Comparison of ENCODE assay signal across 22 cellular contexts in genomic region chrX:133376422-133376821, GRCh38. TPM values are rescaled to one million over a fixed set of nuclear protein-coding genes. Genes with fewer than 3 reads are reported as not detected.
DNase-seq lines count a peak whose midpoint lies in the region; ATAC-seq, FAIRE-seq and TF ChIP-seq lines count a peak whose summit lies in the region.
"Had no signal": no experiment of that assay in that cellular context is flagged by ENCODE, and none has a peak within 500 bp of the region (broad histone marks: within the 10 kb centered on the region; RNA-seq: fewer than 3 reads in every experiment).

No MANE protein-coding gene starts in this region.

- no peak overlapping the region for H3K23ac ChIP-seq in H1 (ENCODE audit: insufficient read length)

- no peak overlapping the region for H4K8ac ChIP-seq in H1 (ENCODE audit: extremely low read depth, insufficient read depth, low read length)

- no peak overlapping the region for H2AK5ac ChIP-seq in H1 (ENCODE audit: low read depth, low read length)

- peak overlapping the region; percentile 36 for H3K27ac ChIP-seq in HUES48 (ENCODE audit: low read depth, low read length)
- no peak overlapping the region for H3K27ac ChIP-seq in H1 (ENCODE audit: low read depth, low read length)
- H3K27ac ChIP-seq: A549, GM23248 had no signal

- FAIRE-seq in H1 (lab: Jason Lieb, UNC): no peak
- FAIRE-seq: A549, HepG2, K562 had no signal

- H3K27me3 ChIP-seq in HUES48 (ENCODE audit: control insufficient read depth, insufficient read depth, low read length) (no peaks in the 10 kb centered on the region), H1 (replicated peaks in 1 of 4; ENCODE audit: control insufficient read depth in 3 of 4, extremely low read depth in 1 of 4, insufficient read depth in 3 of 4, low read length in 3 of 4) (no peaks in the 10 kb centered on the region)
- H3K27me3 ChIP-seq: MG63 had no signal

- TF ChIP-seq RAD21 in H1 (IDR thresholded peaks at IDR 0.05 in 1 of 2, conservative IDR thresholded peaks at IDR 0.05 in 1 of 2; ENCODE audit: low read depth in 2 of 2, low read length in 2 of 2): no peak

- H3K27me3 Mint-ChIP-seq in nephron progenitor cell (ENCODE audit: low read depth, poor library complexity) (no peaks in the 10 kb centered on the region), type B pancreatic cell (no peaks in the 10 kb centered on the region)

- TF ChIP-seq CTCF in H1 (IDR thresholded peaks at IDR 0.05; ENCODE audit: control extremely low read depth in 1 of 3, insufficient read depth in 1 of 3, low read depth in 1 of 3, low read length in 3 of 3) (no peak), nephron progenitor cell (IDR thresholded peaks at IDR 0.05) (no peak), type B pancreatic cell (conservative IDR thresholded peaks at IDR 0.05) (no peak)

- TF ChIP-seq EP300 in H1 (IDR thresholded peaks at IDR 0.05; ENCODE audit: borderline replicate concordance in 1 of 2, low read depth in 2 of 2, low read length in 2 of 2): no peak

- no peak overlapping the region for H2BK12ac ChIP-seq in H1 (ENCODE audit: low read depth, low read length)

- no peak overlapping the region for H3K18ac ChIP-seq in H1 (ENCODE audit: extremely low read depth, low read length)

- no peaks in the 10 kb centered on the region for H3K9me3 ChIP-seq in HUES48 (ENCODE audit: control insufficient read depth, insufficient read depth, low read length)
- no peaks in the 10 kb centered on the region for H3K9me3 ChIP-seq in H1 (ENCODE audit: insufficient read depth in 2 of 2, low read depth in 1 of 2, low read length in 1 of 2)
- H3K9me3 ChIP-seq: A549, MG63 had no signal

- H3K36me3 ChIP-seq in HUES48 (ENCODE audit: control insufficient read depth, insufficient read depth, low read length) (peaks cover 61% of the 10 kb centered on the region), H1 (ENCODE audit: control insufficient read depth in 2 of 4, insufficient read depth in 4 of 4, low read length in 3 of 4) (peaks cover 0 to 7% (median 3%) of the 10 kb centered on the region in 4 experiments; a peak in 6 of 8 replicates)
- H3K36me3 ChIP-seq: MG63 had no signal

- H2BK5ac ChIP-seq in H1 (ENCODE audit: low read depth, low read length): no peak overlapping the region

- H3K23me2 ChIP-seq in H1 (ENCODE audit: low read depth, low read length): no peaks in the 10 kb centered on the region

- H3K4me2 ChIP-seq in H1 (ENCODE audit: insufficient read depth in 1 of 2, low read depth in 2 of 2, low read length in 2 of 2): peak overlapping the region; percentile 8 to 34; a peak in 1 of 4 replicates
- H3K4me2 ChIP-seq: A549 had no signal

- H3K79me2 ChIP-seq in H1 (ENCODE audit: control insufficient read depth in 1 of 2, insufficient read depth in 2 of 2, low read length in 2 of 2): peaks cover 7 to 98% of the 10 kb centered on the region in 2 experiments; a peak in 3 of 4 replicates

- no peak overlapping the region for H3K4me3 Mint-ChIP-seq in nephron progenitor cell
- peak overlapping the region; percentile 31 for H3K4me3 Mint-ChIP-seq in type B pancreatic cell
- H3K4me3 Mint-ChIP-seq: CD4-positive, CD25-positive, alpha-beta regulatory T cell had no signal

- H3K4me3 ChIP-seq in HUES48 (ENCODE audit: low read depth, low read length) (no peak overlapping the region), H1 (ENCODE audit: extremely low read depth in 1 of 4, insufficient read depth in 2 of 4, low read depth in 3 of 4, low read length in 4 of 4) (no peak overlapping the region)
- H3K4me3 ChIP-seq: A549, GM23248, K562, MG63 had no signal

- no peak overlapping the region for H3K56ac ChIP-seq in H1 (replicated peaks; ENCODE audit: insufficient read length, low read depth, low read length)

- H3K4me1 ChIP-seq in HUES48 (ENCODE audit: control insufficient read depth, insufficient read depth, low read length) (peaks cover 72% of the 10 kb centered on the region), H1 (replicated peaks in 1 of 4; ENCODE audit: control insufficient read depth in 3 of 4, insufficient read depth in 4 of 4, low read length in 3 of 4) (peaks cover 4 to 13% (median 7%) of the 10 kb centered on the region in 4 experiments)
- H3K4me1 ChIP-seq: A549 had no signal

- H3K9ac ChIP-seq in HUES48 (ENCODE audit: low read depth, low read length): no peak overlapping the region
- H3K9ac ChIP-seq in H1 (replicated peaks in 1 of 4; ENCODE audit: extremely low read depth in 1 of 4, low read depth in 3 of 4, low read length in 3 of 4): no peak overlapping the region
- H3K9ac ChIP-seq: GM23248 had no signal

- H3K27ac Mint-ChIP-seq in nephron progenitor cell (peak overlapping the region; percentile 78), type B pancreatic cell (no peak overlapping the region)
- H3K27ac Mint-ChIP-seq: CD4-positive, CD25-positive, alpha-beta regulatory T cell had no signal

- CTCF ChIA-PET in H1 (lab: Charles Lee; ENCODE audit: partially characterized antibody): interaction anchor here (0.6 to 1.0 kb wide), 3 partner anchors 14 to 294 kb away, joined by 3 to 4 read pairs (median 3); no protein-coding TSS in a partner anchor

- DNase-seq in H1 (ENCODE audit: low read depth in 1 of 2, low spot score in 2 of 2) (no peak), nephron progenitor cell (no peak), type B pancreatic cell (ENCODE audit: extremely low spot score, unreplicated experiment) (no peak), glomerular visceral epithelial cell (ENCODE audit: extremely low spot score) (no peak)
- DNase-seq: CD4-positive, CD25-positive, alpha-beta regulatory T cell; EL; GF-D8; GM23248; MG63; NCI-H1417; NCI-H1694 treated with DMSO at 0.1 percent for 48 hours; NCI-H2107; NCI-H446 treated with DMSO at 0.1 percent for 48 hours; NCI-H526 treated with DMSO at 0.1 percent for 48 hours had no signal

- H3K36me3 Mint-ChIP-seq in nephron progenitor cell (ENCODE audit: low read depth) (no peaks in the 10 kb centered on the region), type B pancreatic cell (no peaks in the 10 kb centered on the region)
- H3K36me3 Mint-ChIP-seq: CD4-positive, CD25-positive, alpha-beta regulatory T cell had no signal

- H4K91ac ChIP-seq in H1 (replicated peaks; ENCODE audit: insufficient read length, low read length): no peak overlapping the region

- H3K4me1 Mint-ChIP-seq in nephron progenitor cell (peaks cover 44% of the 10 kb centered on the region), type B pancreatic cell (ENCODE audit: unreplicated experiment) (peaks cover 51% of the 10 kb centered on the region)
- H3K4me1 Mint-ChIP-seq: CD4-positive, CD25-positive, alpha-beta regulatory T cell had no signal

- POLR2A ChIA-PET in H1 (lab: Charles Lee; ENCODE audit: partially characterized antibody): interaction anchor here (0.6 kb wide), 1 partner anchor 37 kb away, joined by 3 read pairs; no protein-coding TSS in a partner anchor

- H2AFZ ChIP-seq in H1 (ENCODE audit: low read length): no peak overlapping the region
- H2AFZ ChIP-seq: GM23248 had no signal

- H4K5ac ChIP-seq in H1 (ENCODE audit: insufficient read length, low read depth, low read length): no peak overlapping the region

- TF ChIP-seq POLR2A in H1 (IDR thresholded peaks at IDR 0.05; ENCODE audit: control extremely low read depth in 1 of 2, low read depth in 2 of 2, low read length in 2 of 2): no peak

- H4K20me1 ChIP-seq in H1 (replicated peaks in 1 of 2; ENCODE audit: control insufficient read depth in 1 of 2, insufficient read depth in 2 of 2, low read length in 2 of 2): peaks cover 11 to 12% of the 10 kb centered on the region in 2 experiments

- no peak overlapping the region for H2BK15ac ChIP-seq in H1 (ENCODE audit: low read length)

- no peak for ATAC-seq in GM18868 (IDR thresholded peaks at IDR 0.05; ENCODE audit: unreplicated experiment)
- no peak for ATAC-seq in GM19324 (IDR thresholded peaks at IDR 0.05; ENCODE audit: low FRiP score, unreplicated experiment)
- ATAC-seq: A549, HCT116, HepG2, K562 had no signal

- no peaks in the 10 kb centered on the region for H3K9me3 Mint-ChIP-seq in nephron progenitor cell
- no peaks in the 10 kb centered on the region for H3K9me3 Mint-ChIP-seq in type B pancreatic cell
- H3K9me3 Mint-ChIP-seq: CD4-positive, CD25-positive, alpha-beta regulatory T cell had no signal

- H3K14ac ChIP-seq in H1 (ENCODE audit: insufficient read length): no peak overlapping the region

- no peaks in the 10 kb centered on the region for H3K79me1 ChIP-seq in H1 (ENCODE audit: low read depth, low read length)

- 90% methylated on average over 3 of the region's 3 CpGs; no CpG with 5 or more reads in 1 of the 2 experiments for WGBS in H1 (ENCODE audit: extremely low coverage in 1 of 2, insufficient coverage in 1 of 2, insufficient read length in 1 of 2, insufficient replicate concordance in 2 of 2, low coverage in 1 of 2, low lambda C conversion rate in 2 of 2, missing lambda C conversion rate in 1 of 2), 2 experiments

- no peak overlapping the region for H2BK120ac ChIP-seq in H1 (replicated peaks; ENCODE audit: low read depth, low read length)

- no peak overlapping the region for H2BK20ac ChIP-seq in H1 (ENCODE audit: low read length)

- no peak overlapping the region for H3K4ac ChIP-seq in H1 (replicated peaks; ENCODE audit: insufficient read length, low read depth, low read length)

TF ChIP-seq in H1, 55 proteins besides CTCF, POLR2A, EP300 and RAD21 (continues in another document):
- no peak for TF ChIP-seq SAP30 (IDR thresholded peaks at IDR 0.05; ENCODE audit: insufficient read depth, insufficient replicate concordance, low read length)
- no peak for TF ChIP-seq MAX (IDR thresholded peaks at IDR 0.05)
- no peak for TF ChIP-seq BRCA1 (IDR thresholded peaks at IDR 0.05; ENCODE audit: low read depth, low read length)
- no peak for TF ChIP-seq EGR1 (IDR thresholded peaks at IDR 0.05; ENCODE audit: borderline replicate concordance, low read depth, low read length)
- TF ChIP-seq GTF2F1 (IDR thresholded peaks at IDR 0.05; ENCODE audit: borderline replicate concordance, low read depth, low read length): no peak
- TF ChIP-seq CTBP2 (IDR thresholded peaks at IDR 0.05; ENCODE audit: borderline replicate concordance, insufficient read depth, insufficient read length, low read length): no peak
- no peak for TF ChIP-seq PHF8 (conservative IDR thresholded peaks at IDR 0.05; ENCODE audit: low read depth, low read length)

RNA-seq across cellular contexts. Expression of gene GPC4, which starts 38.9 kb away (rescaled TPM):
- total RNA-seq in H1 (2021; fragmentation: NEBNext Ultra II Directional; extraction: Animal tissue kit (Norgen Biotek cat#: 25700)): 225 and 230 TPM in 2 replicates
- polyA plus RNA-seq in H1 (2011; rRNA removed): 46.8 and 52.0 TPM in 2 replicates
- 48.3 TPM for polyA plus RNA-seq in H1 (2011; cell fraction: cytosol; rRNA removed)
- 47.3 TPM for polyA plus RNA-seq in H1 (2011; cell fraction: nucleus; rRNA removed)
- polyA plus RNA-seq in H1 (2012, experiment 1 of 2): 125 to 163 TPM (median 149 TPM) in 4 replicates
- 62.4 TPM for polyA plus RNA-seq in H1 (2012, experiment 2 of 2)
- polyA plus RNA-seq in H1 (2013, experiment 1 of 2): 226 TPM
- polyA plus RNA-seq in H1 (2013, experiment 2 of 2): 230 TPM
- 72.3 and 79.2 TPM in 2 replicates for polyA minus RNA-seq in H1 (2011; rRNA and poly(A)+ RNA removed)
- 82.6 TPM for polyA minus RNA-seq in H1 (2011; cell fraction: cytosol; rRNA and poly(A)+ RNA removed)
- 53.9 TPM for polyA minus RNA-seq in H1 (2011; cell fraction: nucleus; rRNA and poly(A)+ RNA removed)
- total RNA-seq in type B pancreatic cell (ENCODE audit: low replicate concordance): 20.9 and 69.0 TPM in 2 replicates
- total RNA-seq: CD4-positive, CD25-positive, alpha-beta regulatory T cell; RPMI7951 had no signal
- polyA plus RNA-seq: CD4-positive, CD25-positive, alpha-beta regulatory T cell; K562 had no signal
